Comparison of ENCODE assay signal across 8 cellular contexts in the genomic region with DNA sequence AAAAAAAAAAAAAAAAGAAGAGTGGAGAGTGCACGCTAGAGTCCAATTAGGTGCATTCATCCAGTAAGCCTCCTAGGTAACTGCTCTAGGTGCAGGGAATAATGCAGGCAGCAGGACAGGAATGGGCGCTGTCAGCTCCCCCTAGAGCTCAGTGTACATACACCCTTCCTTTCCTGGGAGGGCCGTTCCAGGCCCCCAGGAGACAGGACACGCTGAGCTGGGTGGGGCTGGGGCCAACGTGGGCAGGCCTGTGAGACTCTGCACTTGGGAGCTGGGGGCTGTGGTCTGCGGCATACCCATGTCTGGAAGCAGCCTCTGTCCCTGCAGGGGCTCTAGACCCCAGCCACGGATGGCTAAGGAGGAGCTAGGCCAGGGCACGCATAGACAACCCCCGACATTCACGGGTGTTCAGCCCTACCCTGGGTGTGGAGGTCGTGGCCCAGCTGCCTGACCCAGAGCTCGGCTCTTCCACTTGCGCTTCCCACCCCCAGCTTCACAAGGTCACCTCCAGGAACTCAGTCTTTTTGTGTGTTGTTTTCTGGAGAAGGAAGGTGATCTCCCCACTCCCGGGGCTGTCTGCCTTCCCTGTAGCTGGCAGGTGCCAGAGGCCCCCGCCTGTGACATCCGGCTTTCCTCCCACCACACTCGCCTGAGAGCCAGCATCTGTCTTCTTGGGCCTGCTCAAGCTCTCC. TPM values are rescaled to one million over a fixed set of nuclear protein-coding genes. Genes with fewer than 3 reads are reported as not detected.
A peak's percentile ranks its signal among the peaks of the same experiment; 100 is the strongest.
DNase-seq lines count a peak whose midpoint lies in the region; TF ChIP-seq lines count a peak whose summit lies in the region.

No MANE protein-coding gene starts in this region.

- no peaks in the 10 kb centered on the region for H3K9me3 Mint-ChIP-seq in activated CD4-positive, alpha-beta memory T cell treated with anti-CD3 and anti-CD28 coated beads for 36 hours

- peak overlapping the region; percentile 55 for H3K27ac Mint-ChIP-seq in activated CD4-positive, alpha-beta memory T cell treated with anti-CD3 and anti-CD28 coated beads for 36 hours

- TF ChIP-seq CTCF in AG10803 (conservative IDR thresholded peaks at IDR 0.05; ENCODE audit: low read length), result peak; percentile 29
- peak; percentile 22; the same call in 1 of the 2 replicates for TF ChIP-seq CTCF in GM12874 (IDR thresholded peaks at IDR 0.05; ENCODE audit: insufficient read depth, low read depth, low read length)

- CTCF ChIA-PET in activated CD4-positive, alpha-beta memory T cell treated with anti-CD3 and anti-CD28 coated beads for 36 hours (lab: Charles Lee), result interaction anchor here (0.6 to 3.0 kb wide), 11 partner anchors 8 to 67 kb away, joined by 3 to 33 read pairs (median 8); partner anchors contain the start of genes CHTF18, CIAO3, RHOT2 and RPUSD1

- DNase-seq in AG10803 (ENCODE audit: low read depth) (no peak), glomerular visceral epithelial cell (ENCODE audit: extremely low spot score) (peak; percentile 43), cortex of kidney (lab: John Stamatoyannopoulos, UW) (no peak)
- DNase-seq in activated CD4-positive, alpha-beta memory T cell treated with anti-CD3 and anti-CD28 coated beads for 36 hours, result no peak
- no peak for DNase-seq in activated effector memory CD4-positive, alpha-beta T cell treated with anti-CD3 and anti-CD28 coated beads, Interleukin-2, amount 50 U/mL, for 16 hours

- H3K27me3 Mint-ChIP-seq in activated CD4-positive, alpha-beta memory T cell treated with anti-CD3 and anti-CD28 coated beads for 36 hours, result peaks cover 5% of the 10 kb centered on the region

- peak overlapping the region; percentile 84 for H3K27ac ChIP-seq in KOPT-K1 (ENCODE audit: low read depth, low read length, poor library complexity, severe bottlenecking)
- H3K27ac ChIP-seq in skin epidermis, result peak overlapping the region in 17 of 21 experiments; percentile 75 to 92 (median 83)

- H3K4me3 Mint-ChIP-seq in activated CD4-positive, alpha-beta memory T cell treated with anti-CD3 and anti-CD28 coated beads for 36 hours, result peak overlapping the region; percentile 72

- H3K36me3 Mint-ChIP-seq in activated CD4-positive, alpha-beta memory T cell treated with anti-CD3 and anti-CD28 coated beads for 36 hours, result no peaks in the 10 kb centered on the region

- H3K9me3 ChIP-seq in KOPT-K1 (ENCODE audit: insufficient read depth, low read length, poor library complexity, severe bottlenecking), result no peaks in the 10 kb centered on the region

- intact Hi-C loops in activated CD4-positive, alpha-beta memory T cell treated with anti-CD3 and anti-CD28 coated beads for 36 hours (cut with micrococcal nuclease), result loop anchor here (2.0 kb wide), 1 partner anchor 17 kb away; no protein-coding TSS in a partner anchor

- peaks cover 18% of the 10 kb centered on the region for H3K4me1 Mint-ChIP-seq in activated CD4-positive, alpha-beta memory T cell treated with anti-CD3 and anti-CD28 coated beads for 36 hours (ENCODE audit: low read depth)

- H3K36me3 ChIP-seq in KOPT-K1 (ENCODE audit: insufficient read depth, low read length), result no peaks in the 10 kb centered on the region

- H3K4me3 ChIP-seq in AG10803 (ENCODE audit: low read length) (peak overlapping the region; percentile 70), skin epidermis (peak overlapping the region; percentile 49 to 77 (median 67))

- POLR2A ChIA-PET in activated CD4-positive, alpha-beta memory T cell treated with anti-CD3 and anti-CD28 coated beads for 36 hours (lab: Charles Lee), result interaction anchor here (1.0 to 2.6 kb wide), 4 partner anchors 16 to 68 kb away, joined by 3 to 14 read pairs (median 6); partner anchors contain the start of genes CHTF18, CIAO3 and RPUSD1

RNA-seq across cellular contexts. Expression of gene ANTKMT, which starts 1.0 kb away (rescaled TPM):
- total RNA-seq in activated CD4-positive, alpha-beta memory T cell treated with anti-CD3 and anti-CD28 coated beads for 36 hours, result 10 to 100 TPM; 31.2 to 34.9 TPM

RNA-seq across cellular contexts. Expression of gene METRN, which starts 5.0 kb away (rescaled TPM):
- total RNA-seq in activated CD4-positive, alpha-beta memory T cell treated with anti-CD3 and anti-CD28 coated beads for 36 hours, result 10 to 100 TPM; 14.6 to 16.0 TPM

RNA-seq across cellular contexts. Expression of gene CCDC78, which starts 6.3 kb away (rescaled TPM):
- 1 to 10 TPM; 3.3 to 4.2 TPM for total RNA-seq in activated CD4-positive, alpha-beta memory T cell treated with anti-CD3 and anti-CD28 coated beads for 36 hours

RNA-seq across cellular contexts. Expression of gene HAGHL, which starts 6.9 kb away (rescaled TPM):
- total RNA-seq in activated CD4-positive, alpha-beta memory T cell treated with anti-CD3 and anti-CD28 coated beads for 36 hours, result 10 to 100 TPM; 14.2 to 15.2 TPM

RNA-seq across cellular contexts. Expression of gene FBXL16, which starts 14.4 kb away (rescaled TPM):
- 10 to 100 TPM in 1 of 2 experiments, 1 to 10 TPM in 1; 7.7 to 14.1 TPM for total RNA-seq in activated CD4-positive, alpha-beta memory T cell treated with anti-CD3 and anti-CD28 coated beads for 36 hours
